In the genomic region with DNA sequence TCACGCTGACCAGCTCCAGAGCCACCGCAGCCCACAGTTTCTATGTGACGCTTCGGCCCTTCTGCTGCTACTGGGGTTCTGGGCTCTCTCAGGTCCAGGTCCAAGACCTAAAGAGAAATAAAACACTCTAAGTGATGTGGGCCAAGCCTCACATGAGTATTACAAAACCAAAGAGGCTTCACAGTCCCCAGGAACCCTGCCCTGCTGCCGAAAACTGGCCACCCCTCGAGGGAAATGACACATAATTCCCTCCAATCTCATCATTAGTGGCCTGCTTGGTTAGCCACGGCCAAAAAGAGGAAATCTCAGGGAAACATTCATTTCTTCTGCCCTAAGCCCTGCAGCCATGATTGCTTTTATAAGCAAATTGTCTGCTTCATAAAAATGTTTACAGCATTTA, we compare ENCODE assay signal across 22 cellular contexts.
"Had no signal": no experiment of that assay in that cellular context is flagged by ENCODE, and none has a peak within 500 bp of the region (broad histone marks: within the 10 kb centered on the region; RNA-seq: fewer than 3 reads in every experiment).

No MANE protein-coding gene starts in this region.

- H3K9me3 ChIP-seq: esophagus squamous epithelium, heart right ventricle, neutrophil, transverse colon had no signal

- DNase-seq: activated CD4-positive, alpha-beta T cell treated with anti-CD3 and anti-CD28 coated beads for 4 hours; activated CD4-positive, alpha-beta T cell treated with anti-CD3 and anti-CD28 coated beads, Interleukin-2, amount 50 U/mL, for 4 hours; activated CD4-positive, CD25-positive, alpha-beta regulatory T cell; activated CD8-positive, alpha-beta memory T cell treated with anti-CD3 and anti-CD28 coated beads for 24 hours; activated gamma-delta T cell; activated naive CD4-positive, alpha-beta T cell treated with anti-CD3 and anti-CD28 coated beads, Interleukin-2, amount 10 ng/mL, durations not matched to agents 7 days and 5 days; activated naive CD8-positive, alpha-beta T cell treated with anti-CD3 and anti-CD28 coated beads, Interleukin-2, amount 10 ng/mL, durations not matched to agents 7 days and 5 days; brain microvascular endothelial cell; caudate nucleus; endodermal cell; esophagus squamous epithelium; foreskin melanocyte; heart right ventricle; mesendoderm; nephron progenitor cell; stimulated activated naive CD4-positive, alpha-beta T cell treated with Interleukin-2 at 50 U/mL for 16 hours; T-helper 1 cell; transverse colon had no signal

- H3K4me1 ChIP-seq: esophagus squamous epithelium, heart right ventricle, transverse colon had no signal

- H3K4me3 ChIP-seq: esophagus squamous epithelium, heart right ventricle, lung, transverse colon had no signal

- H3K36me3 ChIP-seq: brain microvascular endothelial cell, esophagus squamous epithelium, heart right ventricle, neutrophil, transverse colon had no signal

- H3K27ac ChIP-seq: brain microvascular endothelial cell, epithelial cell of prostate, esophagus squamous epithelium, heart right ventricle, neutrophil had no signal

- ATAC-seq: left lobe of liver had no signal
